In the genomic region with DNA sequence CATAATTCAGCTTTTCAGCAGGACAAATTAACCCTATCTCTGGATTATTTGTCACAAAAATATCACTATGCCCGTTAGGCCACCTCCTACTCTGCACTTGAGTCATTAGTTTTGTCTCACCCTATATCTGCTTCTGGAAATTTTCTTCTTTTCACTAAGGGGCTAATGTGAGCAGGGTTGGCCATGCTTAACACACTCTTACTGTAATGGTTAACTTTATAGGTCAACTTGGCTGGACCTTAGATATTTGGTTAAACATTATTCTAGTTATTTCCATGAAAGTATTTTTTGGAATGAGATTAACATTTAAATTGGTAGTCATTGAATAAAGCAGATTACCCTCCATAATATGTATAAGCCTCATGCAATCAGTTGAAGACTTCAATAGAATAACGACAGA, we compare ENCODE assay signal across 22 cellular contexts.
A peak's percentile ranks its signal among the peaks of the same experiment; 100 is the strongest.
DNase-seq lines count a peak whose midpoint lies in the region; ATAC-seq and FAIRE-seq lines count a peak whose summit lies in the region.
"Had no signal": no experiment of that assay in that cellular context is flagged by ENCODE, and none has a peak within 500 bp of the region (broad histone marks: within the 10 kb centered on the region; RNA-seq: fewer than 3 reads in every experiment).

No MANE protein-coding gene starts in this region.

- no peak overlapping the region for H4K8ac ChIP-seq in mesenchymal stem cell (ENCODE audit: low read length)

- H3K14ac ChIP-seq in mesenchymal stem cell (ENCODE audit: low read length in 2 of 2), result no peak overlapping the region

- no peak overlapping the region for H3K18ac ChIP-seq in mesenchymal stem cell (ENCODE audit: low read depth in 1 of 2, low read length in 2 of 2)

- no peak overlapping the region for H2BK12ac ChIP-seq in mesenchymal stem cell (ENCODE audit: low read length in 2 of 2)

- peaks cover 0 to 7% of the 10 kb centered on the region in 2 experiments for H3K27me3 ChIP-seq in mesenchymal stem cell (ENCODE audit: control insufficient read depth in 1 of 2, insufficient read depth in 1 of 2, low read length in 2 of 2)
- H3K27me3 ChIP-seq in naive thymus-derived CD4-positive, alpha-beta T cell (ENCODE audit: control insufficient read depth in 2 of 2, insufficient read depth in 2 of 2, low read length in 2 of 2), result no peaks in the 10 kb centered on the region
- H3K27me3 ChIP-seq: BLaER1 had no signal

- H2BK15ac ChIP-seq in mesenchymal stem cell (ENCODE audit: low read depth, poor library complexity, severe bottlenecking), result no peak overlapping the region

- no peak overlapping the region for H2AK5ac ChIP-seq in mesenchymal stem cell (ENCODE audit: low read length, severe bottlenecking)

- no peak for ATAC-seq in GM18511 (IDR thresholded peaks at IDR 0.05; ENCODE audit: unreplicated experiment)
- no peak for ATAC-seq in naive thymus-derived CD4-positive, alpha-beta T cell
- ATAC-seq: CD8-positive, alpha-beta T cell; GM12878; HCT116 had no signal

- H2BK120ac ChIP-seq in mesenchymal stem cell (ENCODE audit: low read depth, low read length), result no peak overlapping the region

- no peak overlapping the region for H3K27ac ChIP-seq in mesenchymal stem cell (ENCODE audit: low read length, poor library complexity, severe bottlenecking)
- H3K27ac ChIP-seq in naive thymus-derived CD4-positive, alpha-beta T cell (ENCODE audit: low read depth, low read length), result no peak overlapping the region
- H3K27ac ChIP-seq: BLaER1, C4-2B, GM23248 had no signal

- H3K4me1 ChIP-seq in mesenchymal stem cell (ENCODE audit: control insufficient read depth, insufficient read depth, low read depth, low read length), result no peaks in the 10 kb centered on the region
- H3K4me1 ChIP-seq in naive thymus-derived CD4-positive, alpha-beta T cell (ENCODE audit: control insufficient read depth in 2 of 2, insufficient read depth in 2 of 2, low read length in 2 of 2), result no peaks in the 10 kb centered on the region
- H3K4me1 ChIP-seq: BLaER1, Caco-2 had no signal

- no peaks in the 10 kb centered on the region for H3K27me3 Mint-ChIP-seq in naive thymus-derived CD4-positive, alpha-beta T cell
- H3K27me3 Mint-ChIP-seq: B cell; CD4-positive, CD25-positive, alpha-beta regulatory T cell had no signal

- no peak overlapping the region for H3K4ac ChIP-seq in mesenchymal stem cell (ENCODE audit: low read depth in 1 of 2, low read length in 2 of 2)

- DNase-seq in HTR-8/SVneo (ENCODE audit: insufficient read length, low spot score), result no peak
- DNase-seq in glomerular visceral epithelial cell (ENCODE audit: extremely low spot score), result peak; percentile 25
- peak; percentile 24 for DNase-seq in left kidney (ENCODE audit: low read depth, low spot score)
- no peak for DNase-seq in GOT3 (lab: John Stamatoyannopoulos, UW)
- no peak for DNase-seq in mesenchymal stem cell
- no peak for DNase-seq in naive thymus-derived CD4-positive, alpha-beta T cell
- DNase-seq: Caco-2; CD4-positive, CD25-positive, alpha-beta regulatory T cell; CD8-positive, alpha-beta T cell; DMS 273 treated with DMSO at 0.1 percent for 48 hours; DMS79; EL; GDM1; GM23248; H9 had no signal

- no peak overlapping the region for H3K27ac Mint-ChIP-seq in naive thymus-derived CD4-positive, alpha-beta T cell
- H3K27ac Mint-ChIP-seq: B cell; CD4-positive, CD25-positive, alpha-beta regulatory T cell; CD8-positive, alpha-beta T cell; H9 had no signal

- H3K79me1 ChIP-seq in mesenchymal stem cell (replicated peaks; ENCODE audit: low read length, poor library complexity, severe bottlenecking), result no peaks in the 10 kb centered on the region

- peak; percentile 36 for FAIRE-seq in HTR-8/SVneo (lab: Jason Lieb, UNC)
- FAIRE-seq: D721Med, GM12878 had no signal

- POLR2A ChIA-PET in naive thymus-derived CD4-positive, alpha-beta T cell (lab: Charles Lee), result no interaction called here

- H3K4me3 Mint-ChIP-seq in naive thymus-derived CD4-positive, alpha-beta T cell, result no peak overlapping the region
- H3K4me3 Mint-ChIP-seq: B cell; CD4-positive, CD25-positive, alpha-beta regulatory T cell; CD8-positive, alpha-beta T cell; H9 had no signal

- H3K36me3 Mint-ChIP-seq in naive thymus-derived CD4-positive, alpha-beta T cell, result no peaks in the 10 kb centered on the region
- H3K36me3 Mint-ChIP-seq: CD4-positive, CD25-positive, alpha-beta regulatory T cell; CD8-positive, alpha-beta T cell had no signal

- no peaks in the 10 kb centered on the region for H3K4me1 Mint-ChIP-seq in naive thymus-derived CD4-positive, alpha-beta T cell
- H3K4me1 Mint-ChIP-seq: B cell; CD4-positive, CD25-positive, alpha-beta regulatory T cell; H9 had no signal

- CTCF ChIA-PET in naive thymus-derived CD4-positive, alpha-beta T cell (lab: Charles Lee), result no interaction called here

- H3K4me3 ChIP-seq in mesenchymal stem cell (ENCODE audit: insufficient read depth in 1 of 2, low read depth in 1 of 2, low read length in 2 of 2), result no peak overlapping the region
- no peak overlapping the region for H3K4me3 ChIP-seq in naive thymus-derived CD4-positive, alpha-beta T cell (ENCODE audit: low read length)
- H3K4me3 ChIP-seq: BLaER1, GM12878, GM23248 had no signal

- H3K36me3 ChIP-seq in mesenchymal stem cell (ENCODE audit: control insufficient read depth in 1 of 2, insufficient read depth in 2 of 2, low read depth in 1 of 2, low read length in 2 of 2), result no peaks in the 10 kb centered on the region
- H3K36me3 ChIP-seq in naive thymus-derived CD4-positive, alpha-beta T cell (ENCODE audit: control insufficient read depth in 2 of 3, insufficient read depth in 3 of 3, low read length in 3 of 3), result no peaks in the 10 kb centered on the region
- H3K36me3 ChIP-seq: BLaER1 had no signal

- H2BK5ac ChIP-seq in mesenchymal stem cell (ENCODE audit: low read depth, low read length, poor library complexity, severe bottlenecking), result no peak overlapping the region

- H3K9me3 ChIP-seq in mesenchymal stem cell (ENCODE audit: control insufficient read depth, low read length), result peaks cover 7% of the 10 kb centered on the region
- no peaks in the 10 kb centered on the region for H3K9me3 ChIP-seq in naive thymus-derived CD4-positive, alpha-beta T cell (ENCODE audit: control insufficient read depth in 2 of 3, low read length in 3 of 3)
- H3K9me3 ChIP-seq: BLaER1, Caco-2 had no signal

- intact Hi-C loops in naive thymus-derived CD4-positive, alpha-beta T cell (cut with micrococcal nuclease), result no loop called here

- no peak overlapping the region for H3K9ac ChIP-seq in mesenchymal stem cell (ENCODE audit: low read length)
- H3K9ac ChIP-seq: BLaER1, GM23248 had no signal

- no peak overlapping the region for H2AFZ ChIP-seq in mesenchymal stem cell (ENCODE audit: low read depth, low read length)
- H2AFZ ChIP-seq: GM23248 had no signal

- H3K9me3 Mint-ChIP-seq in naive thymus-derived CD4-positive, alpha-beta T cell, result peaks cover 1 to 16% (median 5%) of the 10 kb centered on the region in 11 donors

- WGBS in mesenchymal stem cell, result 77% methylated on average over 2 of the region's 2 CpGs

- no peak overlapping the region for H3K4me2 ChIP-seq in mesenchymal stem cell (ENCODE audit: low read length, poor library complexity, severe bottlenecking)
- H3K4me2 ChIP-seq: BLaER1 had no signal

- no peak overlapping the region for H3K23ac ChIP-seq in mesenchymal stem cell (ENCODE audit: low read length in 2 of 2)

- H4K91ac ChIP-seq in mesenchymal stem cell (ENCODE audit: low read length), result no peak overlapping the region

Comparison
In these comparisons a context has a peak if more than half of its experiments do, and no peak if none do; other contexts are left out.
1. DNase-seq: peak in glomerular visceral epithelial cell (single experiment) and left kidney (single experiment); none in HTR-8/SVneo (single experiment), GOT3 (single experiment), mesenchymal stem cell (single experiment) and naive thymus-derived CD4-positive, alpha-beta T cell (0 of 9).